In genomic region chr20:50493881-50494253, GRCh38 we compare ENCODE assay signal across 1 cellular context.
TF ChIP-seq lines count a peak whose summit lies in the region.

No MANE protein-coding gene starts in this region.

TF ChIP-seq in GM12878, 131 proteins besides CTCF, POLR2A, EP300 and RAD21:
- peak; percentile 12; the same call in 1 of the 2 replicates for TF ChIP-seq RUNX3 (IDR thresholded peaks at IDR 0.05; ENCODE audit: low read length)
- TF ChIP-seq ZNF687 (IDR thresholded peaks at IDR 0.05), result peak; percentile 56; the same call in 1 of the 2 replicates
- TF ChIP-seq MYB (IDR thresholded peaks at IDR 0.05; ENCODE audit: borderline replicate concordance, low read depth, low read length), result no peak
